ENCODE assay signal across 15 cellular contexts in genomic region chr20:8062781-8063180, GRCh38.
"Had no signal": no experiment of that assay in that cellular context is flagged by ENCODE, and none has a peak within 500 bp of the region (broad histone marks: within the 10 kb centered on the region; RNA-seq: fewer than 3 reads in every experiment).

No MANE protein-coding gene starts in this region.

- H2AFZ ChIP-seq: hepatocyte had no signal

- FAIRE-seq: bronchial epithelial cell, urothelium cell line had no signal

- H3K79me2 ChIP-seq: hepatocyte had no signal

- H3K27me3 ChIP-seq: hepatocyte, stomach had no signal

- DNase-seq: activated CD4-positive, alpha-beta T cell treated with anti-CD3 and anti-CD28 coated beads, Interleukin-2, amount 10 ng/mL, durations not matched to agents 7 days and 5 days; activated CD4-positive, CD25-positive, alpha-beta regulatory T cell; activated CD8-positive, alpha-beta memory T cell treated with anti-CD3 and anti-CD28 coated beads, Interleukin-2, amount 50 U/mL, for 48 hours; activated gamma-delta T cell treated with Interleukin-2 at 50 U/mL for 16 hours; activated naive CD8-positive, alpha-beta T cell treated with anti-CD3 and anti-CD28 coated beads for 36 hours; activated T-cell treated with anti-CD3 and anti-CD28 coated beads, Interleukin-2, amount 50 U/mL, for 72 hours; anterior cingulate cortex; effector memory CD8-positive, alpha-beta T cell; stimulated activated CD4-positive, alpha-beta T cell treated with anti-CD3 and anti-CD28 coated beads, Interleukin-12 subunit alpha, Interleukin-12 subunit beta, amount 100 ng/mL, for 4 hours; stimulated activated CD4-positive, alpha-beta T cell treated with anti-CD3 and anti-CD28 coated beads, Interleukin-2, amount 100 ng/mL, for 24 hours; stomach had no signal

- H3K4me2 ChIP-seq: hepatocyte had no signal

- H3K4me1 Mint-ChIP-seq: activated CD4-positive, alpha-beta T cell treated with anti-CD3 and anti-CD28 coated beads, Interleukin-2, amount 10 ng/mL, durations not matched to agents 7 days and 5 days; activated naive CD8-positive, alpha-beta T cell treated with anti-CD3 and anti-CD28 coated beads for 36 hours had no signal

- H3K4me3 Mint-ChIP-seq: activated CD4-positive, alpha-beta T cell treated with anti-CD3 and anti-CD28 coated beads, Interleukin-2, amount 10 ng/mL, durations not matched to agents 7 days and 5 days; activated naive CD8-positive, alpha-beta T cell treated with anti-CD3 and anti-CD28 coated beads for 36 hours; activated T-cell treated with anti-CD3 and anti-CD28 coated beads, Interleukin-2, amount 50 U/mL, for 72 hours; dendritic cell treated with granulocyte-macrophage colony-stimulating factor and Interleukin-4, amounts not matched to agents 40 ng/mL and 50 ng/mL, for 4 days; effector memory CD8-positive, alpha-beta T cell had no signal

- H3K27ac Mint-ChIP-seq: activated CD4-positive, alpha-beta T cell treated with anti-CD3 and anti-CD28 coated beads, Interleukin-2, amount 10 ng/mL, durations not matched to agents 7 days and 5 days; activated naive CD8-positive, alpha-beta T cell treated with anti-CD3 and anti-CD28 coated beads for 36 hours; activated T-cell treated with anti-CD3 and anti-CD28 coated beads, Interleukin-2, amount 50 U/mL, for 72 hours; dendritic cell treated with granulocyte-macrophage colony-stimulating factor and Interleukin-4, amounts not matched to agents 40 ng/mL and 50 ng/mL, for 4 days; effector memory CD8-positive, alpha-beta T cell had no signal

- ATAC-seq: activated T-cell treated with anti-CD3 and anti-CD28 coated beads, Interleukin-2, amount 50 U/mL, for 72 hours; effector memory CD8-positive, alpha-beta T cell had no signal

- H3K9me3 Mint-ChIP-seq: activated CD4-positive, alpha-beta T cell treated with anti-CD3 and anti-CD28 coated beads, Interleukin-2, amount 10 ng/mL, durations not matched to agents 7 days and 5 days; activated naive CD8-positive, alpha-beta T cell treated with anti-CD3 and anti-CD28 coated beads for 36 hours; activated T-cell treated with anti-CD3 and anti-CD28 coated beads, Interleukin-2, amount 50 U/mL, for 72 hours; dendritic cell treated with granulocyte-macrophage colony-stimulating factor and Interleukin-4, amounts not matched to agents 40 ng/mL and 50 ng/mL, for 4 days; effector memory CD8-positive, alpha-beta T cell had no signal

- H3K36me3 ChIP-seq: stomach had no signal

- H3K27ac ChIP-seq: hepatocyte, stomach had no signal

- H3K27me3 Mint-ChIP-seq: dendritic cell treated with granulocyte-macrophage colony-stimulating factor and Interleukin-4, amounts not matched to agents 40 ng/mL and 50 ng/mL, for 4 days had no signal

- H3K36me3 Mint-ChIP-seq: activated naive CD8-positive, alpha-beta T cell treated with anti-CD3 and anti-CD28 coated beads for 36 hours had no signal

- H3K9me3 ChIP-seq: stomach had no signal

- H3K4me3 ChIP-seq: hepatocyte, stomach had no signal
